Comparison of ENCODE assay signal across 8 cellular contexts in genomic region chr3:106428565-106428994, GRCh38.
A peak's percentile ranks its signal among the peaks of the same experiment; 100 is the strongest.
DNase-seq lines count a peak whose midpoint lies in the region; ATAC-seq, FAIRE-seq and TF ChIP-seq lines count a peak whose summit lies in the region.
"Had no signal": no experiment of that assay in that cellular context is flagged by ENCODE, and none has a peak within 500 bp of the region (broad histone marks: within the 10 kb centered on the region; RNA-seq: fewer than 3 reads in every experiment).

No MANE protein-coding gene starts in this region.

- H3K4me1 Mint-ChIP-seq in HFFc6 (ENCODE audit: low read depth), result peaks cover 67% of the 10 kb centered on the region
- peaks cover 17% of the 10 kb centered on the region for H3K4me1 Mint-ChIP-seq in CD4-positive, alpha-beta T cell (ENCODE audit: low read depth)

- DNase-seq in HFFc6, result peak; percentile 97
- DNase-seq in RCC 7860 (ENCODE audit: low spot score), result peak; percentile 98
- peak; percentile 98 for DNase-seq in fibroblast of pulmonary artery (ENCODE audit: low read depth)
- peak; percentile 37 to 44 for DNase-seq in stimulated activated CD4-positive, alpha-beta T cell treated with anti-CD3 and anti-CD28 coated beads, Interleukin-2, amount 100 ng/mL, for 24 hours
- no peak for DNase-seq in CD4-positive, alpha-beta T cell
- no peak for DNase-seq in NCI-H1930 (lab: John Stamatoyannopoulos, UW)

- no peak for ATAC-seq in CD4-positive, alpha-beta T cell (ENCODE audit: poor library complexity)
- no peak for ATAC-seq in GM21717 (IDR thresholded peaks at IDR 0.05; ENCODE audit: unreplicated experiment)

- H3K27me3 Mint-ChIP-seq in HFFc6 (ENCODE audit: insufficient read depth), result no peaks in the 10 kb centered on the region
- H3K27me3 Mint-ChIP-seq in CD4-positive, alpha-beta T cell, result no peaks in the 10 kb centered on the region

- H3K4me3 ChIP-seq in fibroblast of pulmonary artery (replicated peaks; ENCODE audit: low read depth, low read length), result no peak overlapping the region

- no peak overlapping the region for H3K27ac ChIP-seq in CD4-positive, alpha-beta T cell (ENCODE audit: low read depth, low read length)
- H3K27ac ChIP-seq: VCaP had no signal

- CTCF ChIA-PET in CD4-positive, alpha-beta T cell (lab: Charles Lee), result interaction anchor here (0.6 kb wide), 1 partner anchor 11 kb away, joined by 3 read pairs; no protein-coding TSS in a partner anchor

- peaks cover 8% of the 10 kb centered on the region; the same call in 1 of the 2 replicates for H3K36me3 Mint-ChIP-seq in HFFc6 (ENCODE audit: low read depth)
- H3K36me3 Mint-ChIP-seq in CD4-positive, alpha-beta T cell (ENCODE audit: low read depth), result no peaks in the 10 kb centered on the region

- H3K9me3 Mint-ChIP-seq in HFFc6, result no peaks in the 10 kb centered on the region
- no peaks in the 10 kb centered on the region for H3K9me3 Mint-ChIP-seq in CD4-positive, alpha-beta T cell

- peak overlapping the region; percentile 9 for H3K4me3 Mint-ChIP-seq in HFFc6
- H3K4me3 Mint-ChIP-seq in CD4-positive, alpha-beta T cell, result no peak overlapping the region

- H3K9me3 ChIP-seq in CD4-positive, alpha-beta T cell (ENCODE audit: control insufficient read depth, low read length), result no peaks in the 10 kb centered on the region

- TF ChIP-seq CTCF in HFFc6 (IDR thresholded peaks at IDR 0.05), result no peak
- no peak for TF ChIP-seq CTCF in fibroblast of pulmonary artery (IDR thresholded peaks at IDR 0.05; ENCODE audit: low read length, missing control alignments)
- no peak for TF ChIP-seq CTCF in CD4-positive, alpha-beta T cell (IDR thresholded peaks at IDR 0.05)

- intact Hi-C loops in CD4-positive, alpha-beta T cell (cut with DNase I, micrococcal nuclease), result no loop called here

- peak; percentile 100 for FAIRE-seq in RCC 7860 (lab: Jason Lieb, UNC)

- peak overlapping the region; percentile 59 for H3K27ac Mint-ChIP-seq in HFFc6
- H3K27ac Mint-ChIP-seq in CD4-positive, alpha-beta T cell, result no peak overlapping the region

- POLR2A ChIA-PET in CD4-positive, alpha-beta T cell (lab: Charles Lee), result no interaction called here

- no peaks in the 10 kb centered on the region for H3K27me3 ChIP-seq in CD4-positive, alpha-beta T cell (ENCODE audit: control insufficient read depth, insufficient read depth, low read length)

Comparison
In these comparisons a context has a peak if more than half of its experiments do, and no peak if none do; other contexts are left out.
1. DNase-seq: peak in HFFc6 (single experiment), RCC 7860 (single experiment), fibroblast of pulmonary artery (single experiment) and stimulated activated CD4-positive, alpha-beta T cell treated with anti-CD3 and anti-CD28 coated beads, Interleukin-2, amount 100 ng/mL, for 24 hours (2 of 2); none in CD4-positive, alpha-beta T cell (0 of 10) and NCI-H1930 (0 of 2).